In genomic region chr2:217103752-217104540, GRCh38 we compare ENCODE assay signal across 1 cellular context.
TF ChIP-seq lines count a peak whose summit lies in the region.

No MANE protein-coding gene starts in this region.

TF ChIP-seq in GM23338, 12 proteins besides CTCF, POLR2A, EP300 and RAD21 (continued from another document):
- TF ChIP-seq, protein P1, sequence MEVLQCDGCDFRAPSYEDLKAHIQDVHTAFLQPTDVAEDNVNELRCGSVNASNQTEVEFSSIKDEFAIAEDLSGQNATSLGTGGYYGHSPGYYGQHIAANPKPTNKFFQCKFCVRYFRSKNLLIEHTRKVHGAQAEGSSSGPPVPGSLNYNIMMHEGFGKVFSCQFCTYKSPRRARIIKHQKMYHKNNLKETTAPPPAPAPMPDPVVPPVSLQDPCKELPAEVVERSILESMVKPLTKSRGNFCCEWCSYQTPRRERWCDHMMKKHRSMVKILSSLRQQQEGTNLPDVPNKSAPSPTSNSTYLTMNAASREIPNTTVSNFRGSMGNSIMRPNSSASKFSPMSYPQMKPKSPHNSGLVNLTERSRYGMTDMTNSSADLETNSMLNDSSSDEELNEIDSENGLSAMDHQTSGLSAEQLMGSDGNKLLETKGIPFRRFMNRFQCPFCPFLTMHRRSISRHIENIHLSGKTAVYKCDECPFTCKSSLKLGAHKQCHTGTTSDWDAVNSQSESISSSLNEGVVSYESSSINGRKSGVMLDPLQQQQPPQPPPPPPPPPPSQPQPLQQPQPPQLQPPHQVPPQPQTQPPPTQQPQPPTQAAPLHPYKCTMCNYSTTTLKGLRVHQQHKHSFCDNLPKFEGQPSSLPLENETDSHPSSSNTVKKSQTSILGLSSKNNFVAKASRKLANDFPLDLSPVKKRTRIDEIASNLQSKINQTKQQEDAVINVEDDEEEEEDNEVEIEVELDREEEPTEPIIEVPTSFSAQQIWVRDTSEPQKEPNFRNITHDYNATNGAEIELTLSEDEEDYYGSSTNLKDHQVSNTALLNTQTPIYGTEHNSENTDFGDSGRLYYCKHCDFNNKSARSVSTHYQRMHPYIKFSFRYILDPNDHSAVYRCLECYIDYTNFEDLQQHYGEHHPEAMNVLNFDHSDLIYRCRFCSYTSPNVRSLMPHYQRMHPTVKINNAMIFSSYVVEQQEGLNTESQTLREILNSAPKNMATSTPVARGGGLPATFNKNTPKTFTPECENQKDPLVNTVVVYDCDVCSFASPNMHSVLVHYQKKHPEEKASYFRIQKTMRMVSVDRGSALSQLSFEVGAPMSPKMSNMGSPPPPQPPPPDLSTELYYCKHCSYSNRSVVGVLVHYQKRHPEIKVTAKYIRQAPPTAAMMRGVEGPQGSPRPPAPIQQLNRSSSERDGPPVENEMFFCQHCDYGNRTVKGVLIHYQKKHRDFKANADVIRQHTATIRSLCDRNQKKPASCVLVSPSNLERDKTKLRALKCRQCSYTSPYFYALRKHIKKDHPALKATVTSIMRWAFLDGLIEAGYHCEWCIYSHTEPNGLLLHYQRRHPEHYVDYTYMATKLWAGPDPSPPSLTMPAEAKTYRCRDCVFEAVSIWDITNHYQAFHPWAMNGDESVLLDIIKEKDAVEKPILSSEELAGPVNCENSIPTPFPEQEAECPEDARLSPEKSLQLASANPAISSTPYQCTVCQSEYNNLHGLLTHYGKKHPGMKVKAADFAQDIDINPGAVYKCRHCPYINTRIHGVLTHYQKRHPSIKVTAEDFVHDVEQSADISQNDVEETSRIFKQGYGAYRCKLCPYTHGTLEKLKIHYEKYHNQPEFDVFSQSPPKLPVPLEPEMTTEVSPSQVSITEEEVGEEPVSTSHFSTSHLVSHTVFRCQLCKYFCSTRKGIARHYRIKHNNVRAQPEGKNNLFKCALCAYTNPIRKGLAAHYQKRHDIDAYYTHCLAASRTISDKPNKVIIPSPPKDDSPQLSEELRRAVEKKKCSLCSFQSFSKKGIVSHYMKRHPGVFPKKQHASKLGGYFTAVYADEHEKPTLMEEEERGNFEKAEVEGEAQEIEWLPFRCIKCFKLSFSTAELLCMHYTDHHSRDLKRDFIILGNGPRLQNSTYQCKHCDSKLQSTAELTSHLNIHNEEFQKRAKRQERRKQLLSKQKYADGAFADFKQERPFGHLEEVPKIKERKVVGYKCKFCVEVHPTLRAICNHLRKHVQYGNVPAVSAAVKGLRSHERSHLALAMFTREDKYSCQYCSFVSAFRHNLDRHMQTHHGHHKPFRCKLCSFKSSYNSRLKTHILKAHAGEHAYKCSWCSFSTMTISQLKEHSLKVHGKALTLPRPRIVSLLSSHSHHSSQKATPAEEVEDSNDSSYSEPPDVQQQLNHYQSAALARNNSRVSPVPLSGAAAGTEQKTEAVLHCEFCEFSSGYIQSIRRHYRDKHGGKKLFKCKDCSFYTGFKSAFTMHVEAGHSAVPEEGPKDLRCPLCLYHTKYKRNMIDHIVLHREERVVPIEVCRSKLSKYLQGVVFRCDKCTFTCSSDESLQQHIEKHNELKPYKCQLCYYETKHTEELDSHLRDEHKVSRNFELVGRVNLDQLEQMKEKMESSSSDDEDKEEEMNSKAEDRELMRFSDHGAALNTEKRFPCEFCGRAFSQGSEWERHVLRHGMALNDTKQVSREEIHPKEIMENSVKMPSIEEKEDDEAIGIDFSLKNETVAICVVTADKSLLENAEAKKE (CRISPR knock-in tag; IDR thresholded peaks at IDR 0.05), result no peak
- TF ChIP-seq EZH2 (IDR thresholded peaks at IDR 0.05; ENCODE audit: low read depth, unreplicated experiment) (no peak), ZNF114 (CRISPR knock-in tag; IDR thresholded peaks at IDR 0.05) (no peak), JUNB (IDR thresholded peaks at IDR 0.05; ENCODE audit: unreplicated experiment) (no peak), EZH2phosphoT487 (IDR thresholded peaks at IDR 0.05; ENCODE audit: unreplicated experiment) (no peak), ETS1 (IDR thresholded peaks at IDR 0.05) (no peak), NANOG (IDR thresholded peaks at IDR 0.05; ENCODE audit: borderline replicate concordance) (no peak)
- TF ChIP-seq, protein P2, sequence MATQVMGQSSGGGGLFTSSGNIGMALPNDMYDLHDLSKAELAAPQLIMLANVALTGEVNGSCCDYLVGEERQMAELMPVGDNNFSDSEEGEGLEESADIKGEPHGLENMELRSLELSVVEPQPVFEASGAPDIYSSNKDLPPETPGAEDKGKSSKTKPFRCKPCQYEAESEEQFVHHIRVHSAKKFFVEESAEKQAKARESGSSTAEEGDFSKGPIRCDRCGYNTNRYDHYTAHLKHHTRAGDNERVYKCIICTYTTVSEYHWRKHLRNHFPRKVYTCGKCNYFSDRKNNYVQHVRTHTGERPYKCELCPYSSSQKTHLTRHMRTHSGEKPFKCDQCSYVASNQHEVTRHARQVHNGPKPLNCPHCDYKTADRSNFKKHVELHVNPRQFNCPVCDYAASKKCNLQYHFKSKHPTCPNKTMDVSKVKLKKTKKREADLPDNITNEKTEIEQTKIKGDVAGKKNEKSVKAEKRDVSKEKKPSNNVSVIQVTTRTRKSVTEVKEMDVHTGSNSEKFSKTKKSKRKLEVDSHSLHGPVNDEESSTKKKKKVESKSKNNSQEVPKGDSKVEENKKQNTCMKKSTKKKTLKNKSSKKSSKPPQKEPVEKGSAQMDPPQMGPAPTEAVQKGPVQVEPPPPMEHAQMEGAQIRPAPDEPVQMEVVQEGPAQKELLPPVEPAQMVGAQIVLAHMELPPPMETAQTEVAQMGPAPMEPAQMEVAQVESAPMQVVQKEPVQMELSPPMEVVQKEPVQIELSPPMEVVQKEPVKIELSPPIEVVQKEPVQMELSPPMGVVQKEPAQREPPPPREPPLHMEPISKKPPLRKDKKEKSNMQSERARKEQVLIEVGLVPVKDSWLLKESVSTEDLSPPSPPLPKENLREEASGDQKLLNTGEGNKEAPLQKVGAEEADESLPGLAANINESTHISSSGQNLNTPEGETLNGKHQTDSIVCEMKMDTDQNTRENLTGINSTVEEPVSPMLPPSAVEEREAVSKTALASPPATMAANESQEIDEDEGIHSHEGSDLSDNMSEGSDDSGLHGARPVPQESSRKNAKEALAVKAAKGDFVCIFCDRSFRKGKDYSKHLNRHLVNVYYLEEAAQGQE (IDR thresholded peaks at IDR 0.05; ENCODE audit: unreplicated experiment), result no peak
